Comparison of ENCODE assay signal across 29 cellular contexts in genomic region chr5:31098811-31099210, GRCh38.
DNase-seq lines count a peak whose midpoint lies in the region; ATAC-seq, FAIRE-seq and TF ChIP-seq lines count a peak whose summit lies in the region.
"Had no signal": no experiment of that assay in that cellular context is flagged by ENCODE, and none has a peak within 500 bp of the region (broad histone marks: within the 10 kb centered on the region; RNA-seq: fewer than 3 reads in every experiment).

No MANE protein-coding gene starts in this region.

- no peak overlapping the region for H2BK5ac ChIP-seq in mesendoderm (ENCODE audit: low read length)

- no peaks in the 10 kb centered on the region for H3K79me1 ChIP-seq in mesendoderm (ENCODE audit: low read length)

- H3K23ac ChIP-seq in mesendoderm (ENCODE audit: low read length) = no peak overlapping the region

- H3K9ac ChIP-seq in mesendoderm (ENCODE audit: low read length) = no peak overlapping the region
- H3K9ac ChIP-seq: BLaER1 had no signal

- FAIRE-seq in RCC 7860 (lab: Jason Lieb, UNC) (peak; percentile 68), bronchial epithelial cell (lab: Jason Lieb, UNC) (peak; percentile 28)
- FAIRE-seq: A204.1, GM12878, GM12892, GM19239 had no signal

- no peak overlapping the region for H3K4me3 Mint-ChIP-seq in activated naive CD8-positive, alpha-beta T cell treated with anti-CD3 and anti-CD28 coated beads, Interleukin-2, amount 50 U/mL, for 24 hours
- H3K4me3 Mint-ChIP-seq: CD14-positive monocyte; CD4-positive, alpha-beta memory T cell; CD4-positive, CD25-positive, alpha-beta regulatory T cell; CD8-positive, alpha-beta memory T cell had no signal

- H4K8ac ChIP-seq in mesendoderm (ENCODE audit: low read depth, low read length) = no peak overlapping the region

- H3K27ac Mint-ChIP-seq in activated naive CD8-positive, alpha-beta T cell treated with anti-CD3 and anti-CD28 coated beads, Interleukin-2, amount 50 U/mL, for 24 hours = no peak overlapping the region
- H3K27ac Mint-ChIP-seq: CD14-positive monocyte; CD4-positive, alpha-beta memory T cell; CD4-positive, CD25-positive, alpha-beta regulatory T cell; CD8-positive, alpha-beta memory T cell had no signal

- no peak overlapping the region for H3K4me2 ChIP-seq in mesendoderm (ENCODE audit: low read length)
- H3K4me2 ChIP-seq: BLaER1 had no signal

- no peaks in the 10 kb centered on the region for H3K36me3 Mint-ChIP-seq in activated naive CD8-positive, alpha-beta T cell treated with anti-CD3 and anti-CD28 coated beads, Interleukin-2, amount 50 U/mL, for 24 hours (ENCODE audit: low read depth)
- H3K36me3 Mint-ChIP-seq: CD14-positive monocyte; CD4-positive, alpha-beta memory T cell; CD4-positive, CD25-positive, alpha-beta regulatory T cell; CD8-positive, alpha-beta memory T cell had no signal

- H3K27me3 ChIP-seq in bronchial epithelial cell (ENCODE audit: control insufficient read depth, insufficient read depth, low read length) (no peaks in the 10 kb centered on the region), foreskin keratinocyte (no peaks in the 10 kb centered on the region), mesendoderm (ENCODE audit: insufficient read depth, low read length, poor library complexity) (no peaks in the 10 kb centered on the region)
- H3K27me3 ChIP-seq: BE2C, BLaER1 had no signal

- no peak for TF ChIP-seq CTCF in bronchial epithelial cell (IDR thresholded peaks at IDR 0.05; ENCODE audit: insufficient read depth, low read length, severe bottlenecking)
- no peak for TF ChIP-seq CTCF in foreskin keratinocyte (conservative IDR thresholded peaks at IDR 0.05)

- H2AK5ac ChIP-seq in mesendoderm (ENCODE audit: low read length) = no peak overlapping the region

- no peak overlapping the region for H3K4ac ChIP-seq in mesendoderm (ENCODE audit: low read depth, low read length)

- no CpG with 5 or more reads among the region's 4 CpGs for WGBS in mesendoderm (ENCODE audit: extremely low coverage, insufficient coverage, low lambda C conversion rate)

- no peak overlapping the region for H3K18ac ChIP-seq in mesendoderm (ENCODE audit: low read length)

- H2BK120ac ChIP-seq in mesendoderm (ENCODE audit: low read depth, low read length) = no peak overlapping the region

- DNase-seq in RCC 7860 (ENCODE audit: low spot score) = no peak
- peak; percentile 91 for DNase-seq in bronchial epithelial cell (ENCODE audit: low read depth)
- peak; percentile 16 to 55 for DNase-seq in foreskin keratinocyte
- DNase-seq in mesendoderm = peak; percentile 5
- DNase-seq in NCI-H526 (lab: John Stamatoyannopoulos, UW) = no peak
- no peak for DNase-seq in NCI-H2029 (lab: John Stamatoyannopoulos, UW)
- DNase-seq in activated naive CD8-positive, alpha-beta T cell treated with anti-CD3 and anti-CD28 coated beads, Interleukin-2, amount 50 U/mL, for 24 hours = no peak
- DNase-seq: 8988T; ACHN; BE2C; C1 segment of cervical spinal cord; CD4-positive, alpha-beta memory T cell; CD4-positive, CD25-positive, alpha-beta regulatory T cell; CD8-positive, alpha-beta memory T cell; COR-L47; DMS 273 treated with DMSO at 0.1 percent for 48 hours; DMS153; DMS53; DMS79; DND-41; EL; GDM1 had no signal

- ATAC-seq in foreskin keratinocyte (peak; percentile 76), GM18502 (IDR thresholded peaks at IDR 0.05; ENCODE audit: poor library complexity, unreplicated experiment) (no peak)
- no peak for ATAC-seq in activated naive CD8-positive, alpha-beta T cell treated with anti-CD3 and anti-CD28 coated beads, Interleukin-2, amount 50 U/mL, for 24 hours
- ATAC-seq: GM12878 had no signal

- no peaks in the 10 kb centered on the region for H3K9me3 Mint-ChIP-seq in activated naive CD8-positive, alpha-beta T cell treated with anti-CD3 and anti-CD28 coated beads, Interleukin-2, amount 50 U/mL, for 24 hours

- no peaks in the 10 kb centered on the region for H3K79me2 ChIP-seq in mesendoderm (ENCODE audit: control insufficient read depth, insufficient read depth, low read length)

- H3K27ac ChIP-seq in foreskin keratinocyte (no peak overlapping the region), mesendoderm (ENCODE audit: low read depth, low read length) (no peak overlapping the region)
- H3K27ac ChIP-seq: BLaER1 had no signal

- H3K4me3 ChIP-seq in bronchial epithelial cell (ENCODE audit: low read depth, low read length) = no peak overlapping the region
- H3K4me3 ChIP-seq in mesendoderm (ENCODE audit: low read length) = no peak overlapping the region
- H3K4me3 ChIP-seq: BLaER1, GM12878 had no signal

- no peaks in the 10 kb centered on the region for H3K27me3 Mint-ChIP-seq in activated naive CD8-positive, alpha-beta T cell treated with anti-CD3 and anti-CD28 coated beads, Interleukin-2, amount 50 U/mL, for 24 hours
- H3K27me3 Mint-ChIP-seq: CD4-positive, alpha-beta memory T cell; CD4-positive, CD25-positive, alpha-beta regulatory T cell; CD8-positive, alpha-beta memory T cell had no signal

- no peak overlapping the region for H2BK15ac ChIP-seq in mesendoderm (replicated peaks; ENCODE audit: low read depth)

- H3K4me1 ChIP-seq in foreskin keratinocyte = no peaks in the 10 kb centered on the region
- no peaks in the 10 kb centered on the region for H3K4me1 ChIP-seq in mesendoderm (ENCODE audit: control insufficient read depth, low read depth, low read length)
- H3K4me1 ChIP-seq: BE2C, BLaER1 had no signal

- no peaks in the 10 kb centered on the region for H3K4me1 Mint-ChIP-seq in activated naive CD8-positive, alpha-beta T cell treated with anti-CD3 and anti-CD28 coated beads, Interleukin-2, amount 50 U/mL, for 24 hours
- H3K4me1 Mint-ChIP-seq: CD14-positive monocyte; CD4-positive, alpha-beta memory T cell; CD4-positive, CD25-positive, alpha-beta regulatory T cell; CD8-positive, alpha-beta memory T cell had no signal

- H3K56ac ChIP-seq in mesendoderm (ENCODE audit: low read length) = no peak overlapping the region

- no peak overlapping the region for H4K5ac ChIP-seq in mesendoderm (ENCODE audit: low read length)

- H3K36me3 ChIP-seq in bronchial epithelial cell (ENCODE audit: control insufficient read depth, insufficient read depth, low read length) (no peaks in the 10 kb centered on the region), mesendoderm (ENCODE audit: control insufficient read depth, insufficient read depth, low read length) (no peaks in the 10 kb centered on the region)
- H3K36me3 ChIP-seq: BE2C, BLaER1 had no signal

Comparison
In these comparisons a context has a peak if more than half of its experiments do, and no peak if none do; other contexts are left out.
1. DNase-seq: peak in bronchial epithelial cell (single experiment), foreskin keratinocyte (2 of 2) and mesendoderm (single experiment); none in RCC 7860 (single experiment), NCI-H526 (0 of 2), NCI-H2029 (single experiment) and activated naive CD8-positive, alpha-beta T cell treated with anti-CD3 and anti-CD28 coated beads, Interleukin-2, amount 50 U/mL, for 24 hours (single experiment).